In the genomic region with DNA sequence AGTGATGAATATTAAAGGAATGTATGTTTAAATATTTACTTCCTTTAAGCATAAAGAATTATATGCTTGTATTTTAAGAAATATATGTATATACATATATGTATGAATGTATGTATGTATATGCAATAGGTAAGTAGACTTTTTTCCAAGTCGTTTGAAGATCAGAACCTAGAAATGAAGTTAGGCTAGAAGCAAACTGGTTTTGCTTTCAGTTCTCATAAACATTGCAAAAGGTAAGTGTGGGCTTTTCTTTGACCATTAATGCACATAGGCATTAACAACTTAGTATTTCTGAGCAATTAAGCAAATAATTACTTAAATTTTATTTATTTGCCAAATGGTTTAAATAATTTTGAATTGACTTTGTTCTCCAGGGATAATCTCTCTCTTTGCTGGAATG, we compare ENCODE assay signal across 8 cellular contexts. TPM values are rescaled to one million over a fixed set of nuclear protein-coding genes. Genes with fewer than 3 reads are reported as not detected.
DNase-seq lines count a peak whose midpoint lies in the region; ATAC-seq, FAIRE-seq and TF ChIP-seq lines count a peak whose summit lies in the region.
"Not testable (repeated sequence)": the region's sequence is repeated elsewhere in the genome, so short reads cannot be mapped to it uniquely, and the experiment has no call there.

No MANE protein-coding gene starts in this region.

- H3K9ac ChIP-seq in MM.1S (ENCODE audit: low read length); GM12878 (ENCODE audit: control insufficient read depth, insufficient read depth, low read length): not testable (repeated sequence)

- TF ChIP-seq RAD21 in GM12878 (IDR thresholded peaks at IDR 0.05; ENCODE audit: insufficient read depth, low read depth, low read length): not testable (repeated sequence)

- H3K4me2 ChIP-seq in MM.1S (ENCODE audit: low read depth, low read length): peak overlapping the region; percentile 21; the same call in 1 of the 2 replicates
- H3K4me2 ChIP-seq in GM12878 (ENCODE audit: control insufficient read depth, insufficient read depth): not testable (repeated sequence)

- intact Hi-C loops in GM12878 (cut with micrococcal nuclease; ENCODE audit: unreplicated experiment): not testable (repeated sequence)

- in situ Hi-C loops in GM12878 (cut with MboI): not testable (repeated sequence)

- H3K9me2 ChIP-seq in MM.1S (replicated peaks; ENCODE audit: insufficient read depth, low read length): not testable (repeated sequence)

- 14% methylated on average over 1 of the region's 1 CpG for WGBS in GM12878 (ENCODE audit: insufficient coverage, insufficient replicate concordance, low lambda C conversion rate, missing lambda C conversion rate)

- H3K9me3 ChIP-seq in MM.1S (replicated peaks; ENCODE audit: insufficient read depth, low read length); GM12878 (replicated peaks; ENCODE audit: control insufficient read depth, insufficient read depth, low read length): not testable (repeated sequence)

- H3K27ac ChIP-seq in MM.1S (ENCODE audit: low read length); GM12878 (ENCODE audit: control insufficient read depth, insufficient read depth): not testable (repeated sequence)

- not testable (repeated sequence) for H4K20me1 ChIP-seq in MM.1S (ENCODE audit: insufficient read depth, low read length); GM12878 (ENCODE audit: control insufficient read depth, insufficient read depth)

- not testable (repeated sequence) for H3K36me3 ChIP-seq in MM.1S (replicated peaks; ENCODE audit: insufficient read depth, low read length); GM12878 (ENCODE audit: control insufficient read depth in 2 of 2, insufficient read depth in 2 of 2, low read length in 1 of 2)

- TF ChIP-seq POLR2A in GM12878 (IDR thresholded peaks at IDR 0.05; ENCODE audit: low read depth, low read length): not testable (repeated sequence)

- peak; percentile 15 for FAIRE-seq in G401.6 (lab: Jason Lieb, UNC)
- FAIRE-seq in GM12878 (lab: Jason Lieb, UNC): not testable (repeated sequence)

- not testable (repeated sequence) for H3K79me2 ChIP-seq in MM.1S (ENCODE audit: low read length); GM12878 (ENCODE audit: control insufficient read depth, insufficient read depth, low read length)

- not testable (repeated sequence) for TF ChIP-seq CTCF in MM.1S (IDR thresholded peaks at IDR 0.05; ENCODE audit: low read length); GM12878 (IDR thresholded peaks at IDR 0.05 in 2 of 3, conservative IDR thresholded peaks at IDR 0.05 in 1 of 3; ENCODE audit: control insufficient read depth in 2 of 3, extremely low read depth in 1 of 3, insufficient read depth in 1 of 3, low read depth in 3 of 3, low read length in 3 of 3)

- not testable (repeated sequence) for BruUV-seq in GM12878 (replicated peaks; lab: Mats Ljungman, UMichigan)

- RAD21 ChIA-PET in GM12878 (lab: Charles Lee; ENCODE audit: unreplicated experiment): not testable (repeated sequence)

- not testable (repeated sequence) for H3K4me3 ChIP-seq in MM.1S (ENCODE audit: low read length); GM12878

- H2AFZ ChIP-seq in MM.1S (ENCODE audit: low read length); GM12878 (ENCODE audit: control insufficient read depth, low read depth, low read length): not testable (repeated sequence)

- POLR2A ChIA-PET in GM12878 (lab: Charles Lee): not testable (repeated sequence)

- H3K27me3 ChIP-seq in MM.1S (replicated peaks; ENCODE audit: insufficient read depth, low read length); GM12878 (replicated peaks in 1 of 2; ENCODE audit: control insufficient read depth in 2 of 2, insufficient read depth in 2 of 2, low read length in 1 of 2): not testable (repeated sequence)

- TF ChIP-seq EP300 in GM12878 (IDR thresholded peaks at IDR 0.05; ENCODE audit: borderline replicate concordance in 1 of 2, control insufficient read depth in 1 of 2, low read depth in 2 of 2, low read length in 2 of 2): not testable (repeated sequence)

- peak; percentile 44 for DNase-seq in MM.1S
- DNase-seq in GM12878 (ENCODE audit: low read depth, low spot score): not testable (repeated sequence)

- H3K4me1 ChIP-seq in MM.1S (ENCODE audit: low read length); GM12878 (ENCODE audit: control insufficient read depth, insufficient read depth, low read length): not testable (repeated sequence)

- SMC1A ChIA-PET in GM12878 (lab: Charles Lee; ENCODE audit: uncharacterized antibody, unreplicated experiment): interaction anchor here (1.1 to 1.5 kb wide), 2 partner anchors 15 to 75 kb away, joined by 3 to 4 read pairs; no protein-coding TSS in a partner anchor

- not testable (repeated sequence) for H3F3A ChIP-seq in MM.1S (ENCODE audit: insufficient read depth, low read length)

- CTCF ChIA-PET in GM12878 (lab: Yijun Ruan, JAX): not testable (repeated sequence)

- ATAC-seq in GM18867 (IDR thresholded peaks at IDR 0.05; ENCODE audit: unreplicated experiment): peak; percentile 50
- peak; percentile 44 for ATAC-seq in GM19351 (IDR thresholded peaks at IDR 0.05; ENCODE audit: unreplicated experiment)
- peak; percentile 53 for ATAC-seq in GM21529 (IDR thresholded peaks at IDR 0.05; ENCODE audit: unreplicated experiment)
- peak; percentile 56 for ATAC-seq in HG02678 (IDR thresholded peaks at IDR 0.05; ENCODE audit: unreplicated experiment)
- peak; percentile 43 for ATAC-seq in HG03064 (IDR thresholded peaks at IDR 0.05; ENCODE audit: low read depth, unreplicated experiment)
- ATAC-seq in GM12878: peak; percentile 66

RNA-seq across cellular contexts. Expression of a gene that starts 10.6 kb away (rescaled TPM):
- 10.5 and 12.3 TPM in 2 replicates for total RNA-seq in GM12878 (2013; cell fraction: nucleolus; rRNA removed)
- total RNA-seq in GM12878 (2014; rRNA removed) (2.2 and 2.3 TPM in 2 replicates), GM12878 (2014; rRNA removed; fragmentation: Illumina TruSeq; extraction: Trizol) (2.9 and 3.2 TPM in 2 replicates), GM12878 (2021) (1.7 and 2.1 TPM in 2 replicates)
- polyA plus RNA-seq in GM12878 (2011; ENCODE audit: low read depth): 1.5 TPM
- polyA plus RNA-seq in GM12878 (2011; rRNA removed) (3.4 and 4.3 TPM in 2 replicates), GM12878 (2014; fragmentation: Illumina TruSeq; extraction: Trizol) (4.6 and 4.8 TPM in 2 replicates), GM12878 (2014; fragmentation: Nextera tagmentation; extraction: Ambion mirVana) (1 to 10 TPM; 1.2 to 3.2 TPM), GM12878 (2014; rRNA removed) (1.7 and 2.2 TPM in 2 replicates), GM12878 (2016; fragmentation: Nextera tagmentation; extraction: Ambion mirVana) (under 1 TPM; 0.20 to 0.62 TPM)
- 2.1 and 2.2 TPM in 2 replicates for polyA plus RNA-seq in GM12878 (2011; cell fraction: cytosol; rRNA removed)
- polyA plus RNA-seq in GM12878 (2011; cell fraction: nucleus; rRNA removed): 9.6 and 9.9 TPM in 2 replicates
- 3.8 and 7.8 TPM in 2 replicates for polyA plus RNA-seq in GM12878 (2012)
- 5.2 and 5.9 TPM in 2 replicates for polyA minus RNA-seq in GM12878 (2011; rRNA and poly(A)+ RNA removed)
- 0.80 and 0.83 TPM in 2 replicates for polyA minus RNA-seq in GM12878 (2011; cell fraction: cytosol; rRNA and poly(A)+ RNA removed)
- 6.6 and 12.0 TPM in 2 replicates for polyA minus RNA-seq in GM12878 (2011; cell fraction: nucleus; rRNA and poly(A)+ RNA removed)
